27 cellular contexts compared by ENCODE assay signal in genomic region chr12:115823635-115824034, GRCh38.
A peak's percentile ranks its signal among the peaks of the same experiment; 100 is the strongest.
DNase-seq lines count a peak whose midpoint lies in the region; ATAC-seq, FAIRE-seq and TF ChIP-seq lines count a peak whose summit lies in the region.
"Had no signal": no experiment of that assay in that cellular context is flagged by ENCODE, and none has a peak within 500 bp of the region (broad histone marks: within the 10 kb centered on the region; RNA-seq: fewer than 3 reads in every experiment).

No MANE protein-coding gene starts in this region.

- H3K27me3 Mint-ChIP-seq in nephron progenitor cell (ENCODE audit: low read depth, poor library complexity) = peaks cover 17% of the 10 kb centered on the region
- H3K27me3 Mint-ChIP-seq in Calu3 (ENCODE audit: unreplicated experiment) = peaks cover 3% of the 10 kb centered on the region

- H3K27me3 ChIP-seq in liver (ENCODE audit: control insufficient read depth in 4 of 4, insufficient read depth in 4 of 4, low read length in 3 of 4) = peaks cover 0 to 2% (median 0%) of the 10 kb centered on the region in 4 donors
- H3K27me3 ChIP-seq in HepG2 (ENCODE audit: control insufficient read depth in 1 of 2, insufficient read depth in 2 of 2, low read length in 2 of 2) = no peaks in the 10 kb centered on the region; a peak in 1 of 5 replicates
- H3K27me3 ChIP-seq: SJCRH30 had no signal

- H3K4me3 ChIP-seq in liver (ENCODE audit: low read depth in 1 of 3, low read length in 3 of 3) (no peak overlapping the region), HepG2 (replicated peaks in 1 of 3; ENCODE audit: insufficient read depth in 1 of 3, low read depth in 2 of 3, low read length in 3 of 3) (no peak overlapping the region)
- H3K4me3 ChIP-seq: GM23248, PC-9, SJCRH30 had no signal

- H3K9me3 Mint-ChIP-seq in nephron progenitor cell = peaks cover 25% of the 10 kb centered on the region
- H3K9me3 Mint-ChIP-seq in Calu3 (ENCODE audit: low read depth, unreplicated experiment) = no peaks in the 10 kb centered on the region
- H3K9me3 Mint-ChIP-seq: CD8-positive, alpha-beta memory T cell had no signal

- H3K36me3 Mint-ChIP-seq in nephron progenitor cell (ENCODE audit: low read depth) = peaks cover 4% of the 10 kb centered on the region
- H3K36me3 Mint-ChIP-seq in Calu3 (ENCODE audit: insufficient read depth, unreplicated experiment) = no peaks in the 10 kb centered on the region
- H3K36me3 Mint-ChIP-seq: CD8-positive, alpha-beta memory T cell had no signal

- in situ Hi-C loops in HepG2 (cut with HindIII; ENCODE audit: extremely low pct_ligation_motif_present, low pct_unique_long_range_greater_than_20kb) = no loop called here

- no peak overlapping the region for H3K4me2 ChIP-seq in HepG2 (ENCODE audit: low read depth, low read length)
- H3K4me2 ChIP-seq: PC-9 had no signal

- no peaks in the 10 kb centered on the region for H4K20me1 ChIP-seq in HepG2 (ENCODE audit: insufficient read depth, low read length)

- peaks cover 0 to 5% (median 2%) of the 10 kb centered on the region in 4 donors for H3K9me3 ChIP-seq in liver (ENCODE audit: control insufficient read depth in 4 of 4, low read length in 3 of 4)
- no peaks in the 10 kb centered on the region; the same call in 1 of the 2 replicates for H3K9me3 ChIP-seq in HepG2 (ENCODE audit: low read length)
- H3K9me3 ChIP-seq: SJCRH30 had no signal

- POLR2A ChIA-PET in HepG2 (lab: Yijun Ruan, JAX) = no interaction called here

- CTCF ChIA-PET in HepG2 (lab: Yijun Ruan, JAX; ENCODE audit: low intra/inter-chr PET ratio, low total read pairs) = no interaction called here
- CTCF ChIA-PET in Calu3 (lab: Charles Lee) = no interaction called here

- TF ChIP-seq CTCF in liver (IDR thresholded peaks at IDR 0.05; ENCODE audit: low read depth, low read length, missing input control) (no peak), HepG2 (CRISPR knock-in tag; IDR thresholded peaks at IDR 0.05) (no peak), nephron progenitor cell (IDR thresholded peaks at IDR 0.05) (no peak), Calu3 (IDR thresholded peaks at IDR 0.05; ENCODE audit: unreplicated experiment) (no peak)

- no peak for DNase-seq in HepG2 (ENCODE audit: low spot score)
- peak; percentile 77 for DNase-seq in islet precursor cell
- peak; percentile 26 for DNase-seq in nephron progenitor cell
- no peak for DNase-seq in Calu3
- no peak for DNase-seq in activated T-cell treated with anti-CD3 and anti-CD28 coated beads, Interleukin-2, amount 50 U/mL, for 48 hours
- DNase-seq: CD8-positive, alpha-beta memory T cell; DND-41; GM23248; H7; KBM-7; MV-4-11; NCI-H1105; NCI-H146; NCI-H1930; NCI-H2107; NCI-H446; NCI-H524 treated with DMSO at 0.1 percent for 48 hours; NCI-H774; PC-9; SJCRH30 had no signal

- BruUV-seq in HepG2 (replicated peaks; lab: Mats Ljungman, UMichigan) = no TSS peak
- BruUV-seq in Calu3 (replicated peaks; lab: Mats Ljungman, UMichigan) = no TSS peak

- H3K4me1 ChIP-seq in liver (ENCODE audit: control insufficient read depth in 4 of 4, insufficient read depth in 4 of 4, low read length in 3 of 4) (no peaks in the 10 kb centered on the region), HepG2 (ENCODE audit: insufficient read depth, low read length) (no peaks in the 10 kb centered on the region)
- H3K4me1 ChIP-seq: SJCRH30 had no signal

- no peak for TF ChIP-seq POLR2A in HepG2 (IDR thresholded peaks at IDR 0.05; ENCODE audit: insufficient read depth in 1 of 2, low read depth in 2 of 2, low read length in 2 of 2)

- H2AFZ ChIP-seq in HepG2 (ENCODE audit: low read length) = no peak overlapping the region
- H2AFZ ChIP-seq: GM23248, PC-9 had no signal

- H3K27ac ChIP-seq in liver (ENCODE audit: low read depth in 1 of 2, low read length in 2 of 2) (no peak overlapping the region), HepG2 (ENCODE audit: extremely low read length, insufficient read depth, low read length) (no peak overlapping the region)
- H3K27ac ChIP-seq: 22Rv1, C4-2B, GM23248, PC-9, SJCRH30 had no signal

- TF ChIP-seq EP300 in HepG2 (IDR thresholded peaks at IDR 0.05; ENCODE audit: low read depth in 2 of 2, low read length in 2 of 2) (no peak), HepG2 (CRISPR knock-in tag; IDR thresholded peaks at IDR 0.05; ENCODE audit: borderline replicate concordance) (no peak)

- H3K4me1 Mint-ChIP-seq in nephron progenitor cell (peaks cover 42% of the 10 kb centered on the region), Calu3 (ENCODE audit: low read depth, unreplicated experiment) (no peaks in the 10 kb centered on the region)
- H3K4me1 Mint-ChIP-seq: B cell; CD8-positive, alpha-beta memory T cell had no signal

- WGBS in liver = 33% methylated on average over 5 of the region's 5 CpGs
- WGBS in HepG2 (ENCODE audit: low lambda C conversion rate) = 16% methylated on average over 5 of the region's 5 CpGs

- H3K27ac Mint-ChIP-seq in nephron progenitor cell (peak overlapping the region; percentile 93), Calu3 (ENCODE audit: unreplicated experiment) (no peak overlapping the region)
- H3K27ac Mint-ChIP-seq: B cell; CD8-positive, alpha-beta memory T cell had no signal

- peak overlapping the region; percentile 69 for H3K4me3 Mint-ChIP-seq in nephron progenitor cell
- H3K4me3 Mint-ChIP-seq in Calu3 (ENCODE audit: low read depth, unreplicated experiment) = no peak overlapping the region
- H3K4me3 Mint-ChIP-seq: B cell; CD8-positive, alpha-beta memory T cell had no signal

- no peak for ATAC-seq in HepG2
- no peak for ATAC-seq in HG03280 (IDR thresholded peaks at IDR 0.05; ENCODE audit: unreplicated experiment)
- ATAC-seq: Right ventricle myocardium inferior had no signal

- intact Hi-C loops in HepG2 (cut with micrococcal nuclease; ENCODE audit: unreplicated experiment) = no loop called here
- intact Hi-C loops in Calu3 (cut with micrococcal nuclease; ENCODE audit: unreplicated experiment) = no loop called here

- TF ChIP-seq RAD21 in liver (IDR thresholded peaks at IDR 0.05) (no peak), HepG2 (CRISPR knock-in tag; IDR thresholded peaks at IDR 0.05) (no peak)

- no peak overlapping the region for H3K9ac ChIP-seq in liver (ENCODE audit: low read depth in 1 of 2, low read length in 2 of 2)
- H3K9ac ChIP-seq in HepG2 (ENCODE audit: insufficient read depth, low read depth, low read length) = no peak overlapping the region
- H3K9ac ChIP-seq: GM23248 had no signal

- H3K36me3 ChIP-seq in liver (ENCODE audit: control insufficient read depth in 4 of 4, insufficient read depth in 3 of 4, low read depth in 1 of 4, low read length in 3 of 4) = no peaks in the 10 kb centered on the region
- no peaks in the 10 kb centered on the region for H3K36me3 ChIP-seq in HepG2 (replicated peaks in 1 of 2; ENCODE audit: control insufficient read depth in 1 of 2, insufficient read depth in 2 of 2, low read length in 2 of 2)
- H3K36me3 ChIP-seq: SJCRH30 had no signal

- H3K79me2 ChIP-seq in HepG2 (ENCODE audit: insufficient read depth, low read length) = no peaks in the 10 kb centered on the region

- no peak for FAIRE-seq in HepG2 (lab: Jason Lieb, UNC)
- FAIRE-seq: GM19239 had no signal

TF ChIP-seq in liver, 16 proteins besides CTCF, POLR2A, EP300 and RAD21:
- TF ChIP-seq YY1 (IDR thresholded peaks at IDR 0.05) (no peak), NR2F2 (IDR thresholded peaks at IDR 0.05) (peak; percentile 85), TAF1 (conservative IDR thresholded peaks at IDR 0.05) (no peak)

TF ChIP-seq in HepG2, 621 proteins besides CTCF, POLR2A, EP300 and RAD21:
- TF ChIP-seq HNF1B (CRISPR knock-in tag; IDR thresholded peaks at IDR 0.05) = no peak
- no peak for TF ChIP-seq ZNF326 (CRISPR knock-in tag; IDR thresholded peaks at IDR 0.05; ENCODE audit: borderline replicate concordance)
- no peak for TF ChIP-seq SMAD1 (CRISPR knock-in tag; IDR thresholded peaks at IDR 0.05; ENCODE audit: borderline replicate concordance, low read depth)
- TF ChIP-seq ZNF510 (CRISPR knock-in tag; IDR thresholded peaks at IDR 0.05; ENCODE audit: low read depth) = no peak
- TF ChIP-seq ZNF354B (CRISPR knock-in tag; IDR thresholded peaks at IDR 0.05) = no peak
- TF ChIP-seq MLX (CRISPR knock-in tag; IDR thresholded peaks at IDR 0.05) = no peak
- TF ChIP-seq TMF1 (CRISPR knock-in tag; IDR thresholded peaks at IDR 0.05; ENCODE audit: low read depth) = no peak
- no peak for TF ChIP-seq ELF3 (CRISPR knock-in tag; IDR thresholded peaks at IDR 0.05)
- no peak for TF ChIP-seq SMARCE1 (IDR thresholded peaks at IDR 0.05; ENCODE audit: borderline replicate concordance)

Comparison
In these comparisons a context has a peak if more than half of its experiments do, and no peak if none do; other contexts are left out.
1. DNase-seq: peak in islet precursor cell (single experiment) and nephron progenitor cell (single experiment); none in HepG2 (single experiment), Calu3 (single experiment) and activated T-cell treated with anti-CD3 and anti-CD28 coated beads, Interleukin-2, amount 50 U/mL, for 48 hours (0 of 2).